31 cellular contexts compared by ENCODE assay signal in genomic region chr4:70382691-70383181, GRCh38. TPM values are rescaled to one million over a fixed set of nuclear protein-coding genes. Genes with fewer than 3 reads are reported as not detected.
"Had no signal": no experiment of that assay in that cellular context is flagged by ENCODE, and none has a peak within 500 bp of the region (broad histone marks: within the 10 kb centered on the region; RNA-seq: fewer than 3 reads in every experiment).

Gene SMR3B (plus strand): TSS chr4:70383131. CDS start chr4:70384511, 1,380 bp downstream.

- FAIRE-seq: colon, islet of Langerhans, keratinocyte had no signal

- H3K9me3 ChIP-seq: esophagus squamous epithelium, gastrocnemius medialis, heart right ventricle, left lung, lower lobe of right lung, mucosa of descending colon had no signal

- H3K27ac ChIP-seq: coronary artery, epithelial cell of prostate, esophagus squamous epithelium, gastrocnemius medialis, heart right ventricle, left lung, lower lobe of right lung had no signal

- H3K27me3 ChIP-seq: esophagus squamous epithelium, gastrocnemius medialis, heart right ventricle, left lung had no signal

- DNase-seq: dermis blood vessel endothelial cell; effector memory CD4-positive, alpha-beta T cell; erythroblast; esophagus squamous epithelium; foreskin fibroblast; foreskin melanocyte; gastrocnemius medialis; glutamatergic neuron; head of caudate nucleus; heart right ventricle; hippocampal formation; left cardiac atrium; left lung; left ventricle myocardium superior; lower lobe of right lung; mammary epithelial cell; mesendoderm; mucosa of descending colon; naive B cell; naive thymus-derived CD8-positive, alpha-beta T cell had no signal

- H3K36me3 ChIP-seq: esophagus squamous epithelium, gastrocnemius medialis, heart right ventricle, left lung, lower lobe of right lung had no signal

- H3K4me3 ChIP-seq: coronary artery, esophagus squamous epithelium, gastrocnemius medialis, heart right ventricle, left lung, lower lobe of right lung, mucosa of descending colon had no signal

- H3K4me1 ChIP-seq: esophagus squamous epithelium, gastrocnemius medialis, heart right ventricle, left lung, lower lobe of right lung had no signal

RNA-seq across cellular contexts. Expression of gene SMR3B, which starts in this region (rescaled TPM):
- total RNA-seq: dermis blood vessel endothelial cell; esophagus mucosa; esophagus squamous epithelium; gastrocnemius medialis; glomerular endothelial cell; heart right ventricle; kidney epithelial cell; left cardiac atrium; left lung; left ventricle myocardium superior; lower leg skin; lower lobe of right lung; mammary epithelial cell; mesothelial cell of epicardium; mucosa of descending colon; myocyte; naive thymus-derived CD8-positive, alpha-beta T cell had no signal
- polyA plus RNA-seq: heart right ventricle; keratinocyte; mammary epithelial cell; naive thymus-derived CD8-positive, alpha-beta T cell had no signal
